Comparison of ENCODE assay signal across 22 cellular contexts in genomic region chr4:73092868-73093267, GRCh38.
"Had no signal": no experiment of that assay in that cellular context is flagged by ENCODE, and none has a peak within 500 bp of the region (broad histone marks: within the 10 kb centered on the region; RNA-seq: fewer than 3 reads in every experiment).

No MANE protein-coding gene starts in this region.

- H3K27ac Mint-ChIP-seq: mesothelial cell of epicardium had no signal

- H3K27me3 ChIP-seq: dorsolateral prefrontal cortex, esophagus muscularis mucosa, foreskin keratinocyte, gastroesophageal sphincter, heart right ventricle, left lung had no signal

- H3K4me1 ChIP-seq: foreskin keratinocyte, left lung had no signal

- H3K4me3 ChIP-seq: coronary artery, dorsolateral prefrontal cortex, esophagus muscularis mucosa, gastroesophageal sphincter, heart right ventricle, left lung, lower lobe of right lung, mucosa of descending colon had no signal

- ATAC-seq: foreskin keratinocyte; gastroesophageal sphincter; left cardiac atrium; left lung; left ventricle myocardium superior; lower lobe of right lung; mucosa of descending colon; naive thymus-derived CD8-positive, alpha-beta T cell had no signal

- FAIRE-seq: colon, endothelial cell of umbilical vein, islet of Langerhans, keratinocyte had no signal

- H3K9me3 Mint-ChIP-seq: mesothelial cell of epicardium; naive B cell; naive thymus-derived CD8-positive, alpha-beta T cell had no signal

- H3K4me1 Mint-ChIP-seq: mesothelial cell of epicardium had no signal

- H3K27me3 Mint-ChIP-seq: naive B cell; naive thymus-derived CD8-positive, alpha-beta T cell had no signal

- H3K9me3 ChIP-seq: esophagus muscularis mucosa, gastroesophageal sphincter, heart right ventricle, left lung, lower lobe of right lung, mucosa of descending colon had no signal

- DNase-seq: dermis blood vessel endothelial cell; dorsolateral prefrontal cortex; effector memory CD4-positive, alpha-beta T cell; foreskin keratinocyte; heart right ventricle; hippocampal formation; left cardiac atrium; left lung; left ventricle myocardium superior; lower lobe of right lung; mesenchymal stem cell; mucosa of descending colon; naive B cell; naive thymus-derived CD8-positive, alpha-beta T cell had no signal

- H3K27ac ChIP-seq: coronary artery, esophagus muscularis mucosa, foreskin keratinocyte, gastroesophageal sphincter, left lung, lower lobe of right lung had no signal

- H3K4me3 Mint-ChIP-seq: mesothelial cell of epicardium; naive B cell; naive thymus-derived CD8-positive, alpha-beta T cell had no signal
